17 cellular contexts compared by ENCODE assay signal in the genomic region with DNA sequence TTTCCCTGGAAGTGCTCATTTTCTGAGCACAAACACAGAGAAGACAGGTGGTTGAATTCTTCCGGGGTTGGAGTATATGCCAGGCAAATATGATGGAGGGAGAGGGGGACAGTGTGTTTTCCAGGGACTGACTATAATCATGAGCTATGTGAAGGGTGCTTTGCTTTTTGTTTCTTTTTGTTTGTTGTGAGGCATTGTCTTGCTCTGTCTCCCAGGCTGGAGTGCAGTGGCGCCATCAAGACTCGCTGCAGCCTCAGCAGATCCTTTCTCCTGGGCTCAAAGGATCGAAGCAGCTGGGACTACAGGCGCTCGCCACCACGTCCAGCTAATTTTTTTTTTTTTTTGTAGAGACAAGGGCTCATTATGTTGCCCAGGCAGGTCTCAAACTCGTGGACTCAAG. TPM values are rescaled to one million over a fixed set of nuclear protein-coding genes. Genes with fewer than 3 reads are reported as not detected.
DNase-seq lines count a peak whose midpoint lies in the region; ATAC-seq, FAIRE-seq and TF ChIP-seq lines count a peak whose summit lies in the region.
"Had no signal": no experiment of that assay in that cellular context is flagged by ENCODE, and none has a peak within 500 bp of the region (broad histone marks: within the 10 kb centered on the region; RNA-seq: fewer than 3 reads in every experiment).

No MANE protein-coding gene starts in this region.

- H3K9me3 Mint-ChIP-seq in activated naive CD8-positive, alpha-beta T cell (ENCODE audit: low read depth): peaks cover 3% of the 10 kb centered on the region
- peaks cover 4% of the 10 kb centered on the region for H3K9me3 Mint-ChIP-seq in activated naive CD8-positive, alpha-beta T cell treated with anti-CD3 and anti-CD28 coated beads, Interleukin-2, amount 50 U/mL, for 24 hours
- H3K9me3 Mint-ChIP-seq in Caco-2 (ENCODE audit: unreplicated experiment): peaks cover 6% of the 10 kb centered on the region
- peaks cover 0 to 10% (median 3%) of the 10 kb centered on the region in 11 donors for H3K9me3 Mint-ChIP-seq in naive thymus-derived CD4-positive, alpha-beta T cell

- H2AFZ ChIP-seq in HepG2 (ENCODE audit: low read length): peak overlapping the region; percentile 88

- peak overlapping the region; percentile 26 to 55 (median 36); a peak in 4 of 6 replicates for H3K4me3 ChIP-seq in HepG2 (replicated peaks in 1 of 3; ENCODE audit: insufficient read depth in 1 of 3, low read depth in 2 of 3, low read length in 3 of 3)
- H3K4me3 ChIP-seq in right lobe of liver: no peak overlapping the region
- H3K4me3 ChIP-seq in Caco-2 (ENCODE audit: low read depth, low read length): no peak overlapping the region
- H3K4me3 ChIP-seq in naive thymus-derived CD4-positive, alpha-beta T cell (ENCODE audit: low read length): no peak overlapping the region

- H3K27me3 ChIP-seq in HepG2 (ENCODE audit: control insufficient read depth in 1 of 2, insufficient read depth in 2 of 2, low read length in 2 of 2) (no peaks in the 10 kb centered on the region), right lobe of liver (no peaks in the 10 kb centered on the region), Caco-2 (replicated peaks; ENCODE audit: control insufficient read depth, insufficient read depth, low read length) (no peaks in the 10 kb centered on the region)
- H3K27me3 ChIP-seq in naive thymus-derived CD4-positive, alpha-beta T cell (ENCODE audit: control insufficient read depth in 2 of 2, insufficient read depth in 2 of 2, low read length in 2 of 2): no peaks in the 10 kb centered on the region

- H3K36me3 Mint-ChIP-seq in activated naive CD8-positive, alpha-beta T cell: no peaks in the 10 kb centered on the region
- H3K36me3 Mint-ChIP-seq in activated naive CD8-positive, alpha-beta T cell treated with anti-CD3 and anti-CD28 coated beads, Interleukin-2, amount 50 U/mL, for 24 hours (ENCODE audit: low read depth): peaks cover 2% of the 10 kb centered on the region
- no peaks in the 10 kb centered on the region for H3K36me3 Mint-ChIP-seq in Caco-2 (ENCODE audit: insufficient read depth, unreplicated experiment)
- no peaks in the 10 kb centered on the region for H3K36me3 Mint-ChIP-seq in naive thymus-derived CD4-positive, alpha-beta T cell
- H3K36me3 Mint-ChIP-seq: CD14-positive monocyte; CD8-positive, alpha-beta T cell had no signal

- no peak for FAIRE-seq in HepG2 (lab: Jason Lieb, UNC)

- TF ChIP-seq RAD21 in HepG2 (CRISPR knock-in tag; IDR thresholded peaks at IDR 0.05): no peak

- no peaks in the 10 kb centered on the region for H3K4me1 Mint-ChIP-seq in activated naive CD8-positive, alpha-beta T cell (ENCODE audit: low read depth)
- no peaks in the 10 kb centered on the region for H3K4me1 Mint-ChIP-seq in activated naive CD8-positive, alpha-beta T cell treated with anti-CD3 and anti-CD28 coated beads, Interleukin-2, amount 50 U/mL, for 24 hours
- no peaks in the 10 kb centered on the region for H3K4me1 Mint-ChIP-seq in Caco-2 (ENCODE audit: low read depth, unreplicated experiment)
- H3K4me1 Mint-ChIP-seq in naive thymus-derived CD4-positive, alpha-beta T cell: peaks cover 0 to 5% (median 2%) of the 10 kb centered on the region in 7 donors
- H3K4me1 Mint-ChIP-seq: CD14-positive monocyte had no signal

- POLR2A ChIA-PET in HepG2 (lab: Yijun Ruan, JAX): interaction anchor here (0.8 kb wide), 1 partner anchor 27 kb away, joined by 3 read pairs; no protein-coding TSS in a partner anchor
- POLR2A ChIA-PET in Caco-2 (lab: Charles Lee): no interaction called here
- POLR2A ChIA-PET in naive thymus-derived CD4-positive, alpha-beta T cell (lab: Charles Lee): no interaction called here

- TF ChIP-seq CTCF in HepG2 (CRISPR knock-in tag; IDR thresholded peaks at IDR 0.05) (no peak), right lobe of liver (IDR thresholded peaks at IDR 0.05) (no peak), Caco-2 (IDR thresholded peaks at IDR 0.05; ENCODE audit: insufficient read depth in 1 of 2, low read depth in 1 of 2, low read length in 1 of 2, severe bottlenecking in 1 of 2, unreplicated experiment in 1 of 2) (no peak)

- peak overlapping the region; percentile 26; the same call in 1 of the 2 replicates for H3K9ac ChIP-seq in HepG2 (ENCODE audit: insufficient read depth, low read depth, low read length)

- no peak for ATAC-seq in activated naive CD8-positive, alpha-beta T cell treated with anti-CD3 and anti-CD28 coated beads, Interleukin-2, amount 50 U/mL, for 24 hours
- ATAC-seq in HepG2: peak; percentile 73
- no peak for ATAC-seq in right lobe of liver
- no peak for ATAC-seq in naive thymus-derived CD4-positive, alpha-beta T cell
- ATAC-seq: CD8-positive, alpha-beta T cell had no signal

- H3K27ac Mint-ChIP-seq in activated naive CD8-positive, alpha-beta T cell: peak overlapping the region; percentile 29
- no peak overlapping the region for H3K27ac Mint-ChIP-seq in activated naive CD8-positive, alpha-beta T cell treated with anti-CD3 and anti-CD28 coated beads, Interleukin-2, amount 50 U/mL, for 24 hours
- no peak overlapping the region for H3K27ac Mint-ChIP-seq in Caco-2 (ENCODE audit: unreplicated experiment)
- no peak overlapping the region for H3K27ac Mint-ChIP-seq in naive thymus-derived CD4-positive, alpha-beta T cell
- H3K27ac Mint-ChIP-seq: CD14-positive monocyte; CD8-positive, alpha-beta T cell had no signal

- no peaks in the 10 kb centered on the region for H4K20me1 ChIP-seq in HepG2 (ENCODE audit: insufficient read depth, low read length)

- in situ Hi-C loops in HepG2 (cut with HindIII; ENCODE audit: extremely low pct_ligation_motif_present, low pct_unique_long_range_greater_than_20kb): no loop called here

- TF ChIP-seq POLR2A in HepG2 (IDR thresholded peaks at IDR 0.05; ENCODE audit: insufficient read depth in 1 of 2, low read depth in 2 of 2, low read length in 2 of 2) (no peak), right lobe of liver (IDR thresholded peaks at IDR 0.05) (no peak)

- H3K4me1 ChIP-seq in HepG2 (ENCODE audit: insufficient read depth, low read length): peaks cover 21% of the 10 kb centered on the region
- H3K4me1 ChIP-seq in right lobe of liver: no peaks in the 10 kb centered on the region
- no peaks in the 10 kb centered on the region for H3K4me1 ChIP-seq in Caco-2
- H3K4me1 ChIP-seq in naive thymus-derived CD4-positive, alpha-beta T cell (ENCODE audit: control insufficient read depth in 2 of 2, insufficient read depth in 2 of 2, low read length in 2 of 2): no peaks in the 10 kb centered on the region

- H3K36me3 ChIP-seq in HepG2 (replicated peaks in 1 of 2; ENCODE audit: control insufficient read depth in 1 of 2, insufficient read depth in 2 of 2, low read length in 2 of 2) (no peaks in the 10 kb centered on the region), right lobe of liver (no peaks in the 10 kb centered on the region), Caco-2 (ENCODE audit: control insufficient read depth, insufficient read depth, low read length) (no peaks in the 10 kb centered on the region)
- no peaks in the 10 kb centered on the region for H3K36me3 ChIP-seq in naive thymus-derived CD4-positive, alpha-beta T cell (ENCODE audit: control insufficient read depth in 2 of 3, insufficient read depth in 3 of 3, low read length in 3 of 3)

- H3K79me2 ChIP-seq in HepG2 (ENCODE audit: insufficient read depth, low read length): no peaks in the 10 kb centered on the region

- intact Hi-C loops in HepG2 (cut with micrococcal nuclease; ENCODE audit: unreplicated experiment): no loop called here
- intact Hi-C loops in right lobe of liver (cut with DNase I): no loop called here
- intact Hi-C loops in Caco-2 (cut with micrococcal nuclease; ENCODE audit: unreplicated experiment): no loop called here
- intact Hi-C loops in naive thymus-derived CD4-positive, alpha-beta T cell (cut with micrococcal nuclease): no loop called here

- 5% methylated on average over 8 of the region's 8 CpGs for WGBS in HepG2 (ENCODE audit: low lambda C conversion rate)
- WGBS in right lobe of liver (ENCODE audit: insufficient coverage, low coverage, low lambda C conversion rate, missing lambda C conversion rate): 89% methylated on average over 6 of the region's 8 CpGs

- BruUV-seq in HepG2 (replicated peaks; lab: Mats Ljungman, UMichigan): no TSS peak
- BruUV-seq in Caco-2 (replicated peaks; lab: Mats Ljungman, UMichigan): no TSS peak

- no peak overlapping the region for H3K4me3 Mint-ChIP-seq in activated naive CD8-positive, alpha-beta T cell
- no peak overlapping the region for H3K4me3 Mint-ChIP-seq in activated naive CD8-positive, alpha-beta T cell treated with anti-CD3 and anti-CD28 coated beads, Interleukin-2, amount 50 U/mL, for 24 hours
- no peak overlapping the region for H3K4me3 Mint-ChIP-seq in Caco-2 (ENCODE audit: unreplicated experiment)
- no peak overlapping the region for H3K4me3 Mint-ChIP-seq in naive thymus-derived CD4-positive, alpha-beta T cell
- H3K4me3 Mint-ChIP-seq: CD14-positive monocyte; CD8-positive, alpha-beta T cell had no signal

- TF ChIP-seq EP300 in HepG2 (IDR thresholded peaks at IDR 0.05; ENCODE audit: low read depth in 2 of 2, low read length in 2 of 2): no peak
- no peak for TF ChIP-seq EP300 in HepG2 (CRISPR knock-in tag; IDR thresholded peaks at IDR 0.05; ENCODE audit: borderline replicate concordance)

- H3K27ac ChIP-seq in HepG2 (ENCODE audit: extremely low read length, insufficient read depth, low read length): no peak overlapping the region
- no peak overlapping the region for H3K27ac ChIP-seq in right lobe of liver
- H3K27ac ChIP-seq in naive thymus-derived CD4-positive, alpha-beta T cell (ENCODE audit: low read depth, low read length): no peak overlapping the region
- H3K27ac ChIP-seq: 22Rv1, HL-60 had no signal

- H3K9me3 ChIP-seq in HepG2 (ENCODE audit: low read length) (no peaks in the 10 kb centered on the region), right lobe of liver (no peaks in the 10 kb centered on the region), Caco-2 (peaks cover 3% of the 10 kb centered on the region; the same call in 1 of the 2 replicates)
- no peaks in the 10 kb centered on the region for H3K9me3 ChIP-seq in naive thymus-derived CD4-positive, alpha-beta T cell (ENCODE audit: control insufficient read depth in 2 of 3, low read length in 3 of 3)

- DNase-seq in DMS53 (lab: John Stamatoyannopoulos, UW) (peak; percentile 16), DMS53 treated with DMSO at 0.1 percent for 48 hours (lab: John Stamatoyannopoulos, UW; ENCODE audit: unreplicated experiment) (no peak), HepG2 (ENCODE audit: low spot score) (no peak), right lobe of liver (no peak), Caco-2 (no peak)
- no peak for DNase-seq in activated naive CD8-positive, alpha-beta T cell treated with anti-CD3 and anti-CD28 coated beads, Interleukin-2, amount 50 U/mL, for 24 hours
- no peak for DNase-seq in naive thymus-derived CD4-positive, alpha-beta T cell
- DNase-seq: CD8-positive, alpha-beta T cell; COR-L47; H7 had no signal

- H3K27me3 Mint-ChIP-seq in activated naive CD8-positive, alpha-beta T cell: peaks cover 8% of the 10 kb centered on the region
- H3K27me3 Mint-ChIP-seq in activated naive CD8-positive, alpha-beta T cell treated with anti-CD3 and anti-CD28 coated beads, Interleukin-2, amount 50 U/mL, for 24 hours: peaks cover 19% of the 10 kb centered on the region
- no peaks in the 10 kb centered on the region for H3K27me3 Mint-ChIP-seq in Caco-2 (ENCODE audit: insufficient read depth, unreplicated experiment)
- H3K27me3 Mint-ChIP-seq in naive thymus-derived CD4-positive, alpha-beta T cell: peaks cover 5 to 41% (median 20%) of the 10 kb centered on the region in 5 donors

- H3K4me2 ChIP-seq in HepG2 (ENCODE audit: low read depth, low read length): peak overlapping the region; percentile 69

- CTCF ChIA-PET in HepG2 (lab: Yijun Ruan, JAX; ENCODE audit: low intra/inter-chr PET ratio, low total read pairs): no interaction called here
- CTCF ChIA-PET in Caco-2 (lab: Charles Lee): no interaction called here
- CTCF ChIA-PET in naive thymus-derived CD4-positive, alpha-beta T cell (lab: Charles Lee): no interaction called here

RNA-seq across cellular contexts. Expression of a gene that starts 47.3 kb away (rescaled TPM):
- 8.1 and 17.3 TPM in 2 replicates for total RNA-seq in HepG2 (2016; rRNA removed; fragmentation: Illumina TruSeq; extraction: Trizol)
- total RNA-seq in HepG2 (2016; cell fraction: cytosol; rRNA removed; fragmentation: Illumina TruSeq; extraction: Trizol; ENCODE audit: low read depth): 5.6 and 6.4 TPM in 2 replicates
- 8.1 and 16.7 TPM in 2 replicates for total RNA-seq in HepG2 (2016; cell fraction: insoluble cytoplasmic fraction; rRNA removed; fragmentation: Illumina TruSeq; extraction: Trizol)
- total RNA-seq in HepG2 (2016; cell fraction: membrane; rRNA removed; fragmentation: Illumina TruSeq; extraction: Trizol): 8.1 and 10.4 TPM in 2 replicates
- total RNA-seq in HepG2 (2016; cell fraction: nucleus; rRNA removed; fragmentation: Illumina TruSeq; extraction: Trizol): 10.6 and 16.3 TPM in 2 replicates
- 35.1 and 42.1 TPM in 2 replicates for polyA plus RNA-seq in HepG2 (2011; rRNA removed)
- 39.2 and 44.8 TPM in 2 replicates for polyA plus RNA-seq in HepG2 (2011; cell fraction: cytosol; rRNA removed)
- 18.8 and 22.4 TPM in 2 replicates for polyA plus RNA-seq in HepG2 (2011; cell fraction: nucleus; rRNA removed)
- polyA plus RNA-seq in HepG2 (2012): 30.8 and 36.0 TPM in 2 replicates
- 5.5 and 6.0 TPM in 2 replicates for polyA plus RNA-seq in HepG2 (2016; cell fraction: cytosol; fragmentation: Illumina TruSeq; extraction: Trizol; ENCODE audit: low read depth)
- 8.5 and 9.4 TPM in 2 replicates for polyA plus RNA-seq in HepG2 (2016; cell fraction: insoluble cytoplasmic fraction; fragmentation: Illumina TruSeq; extraction: Trizol; ENCODE audit: low read depth)
- polyA plus RNA-seq in HepG2 (2016; cell fraction: membrane; fragmentation: Illumina TruSeq; extraction: Trizol; ENCODE audit: low read depth): 8.9 and 9.1 TPM in 2 replicates
- polyA plus RNA-seq in HepG2 (2016; cell fraction: nucleus; fragmentation: Illumina TruSeq; extraction: Trizol; ENCODE audit: insufficient read depth, low read depth): 16.1 and 19.4 TPM in 2 replicates
- 35.9 TPM in 1 of 2 replicates, not detected in the other for polyA minus RNA-seq in HepG2 (2011; rRNA and poly(A)+ RNA removed; ENCODE audit: low replicate concordance)
- 11.8 and 13.2 TPM in 2 replicates for polyA minus RNA-seq in HepG2 (2011; cell fraction: cytosol; rRNA and poly(A)+ RNA removed)
- 9.0 and 12.1 TPM in 2 replicates for polyA minus RNA-seq in HepG2 (2011; cell fraction: nucleus; rRNA and poly(A)+ RNA removed)
- 10 to 100 TPM; 20.7 to 76.6 (median 54.4) TPM for total RNA-seq in right lobe of liver
- 24.3 and 24.9 TPM in 2 replicates for total RNA-seq in Caco-2 (2022)
- total RNA-seq in naive thymus-derived CD4-positive, alpha-beta T cell: not detected
- not detected for polyA plus RNA-seq in naive thymus-derived CD4-positive, alpha-beta T cell
- total RNA-seq: A673; CD8-positive, alpha-beta T cell; Daoy; H7 had no signal
- polyA plus RNA-seq: BJ, CD14-positive monocyte had no signal

RNA-seq across cellular contexts. Expression of a gene that starts 56.9 kb away (rescaled TPM):
- total RNA-seq in HepG2 (2016; rRNA removed; fragmentation: Illumina TruSeq; extraction: Trizol) (46.9 and 69.3 TPM in 2 replicates), right lobe of liver (10 to 100 TPM; 37.1 to 82.0 (median 54.1) TPM), Caco-2 (2022) (54.4 and 59.0 TPM in 2 replicates)
- total RNA-seq in HepG2 (2016; cell fraction: cytosol; rRNA removed; fragmentation: Illumina TruSeq; extraction: Trizol; ENCODE audit: low read depth): 5.5 and 7.0 TPM in 2 replicates
- 46.1 and 69.2 TPM in 2 replicates for total RNA-seq in HepG2 (2016; cell fraction: insoluble cytoplasmic fraction; rRNA removed; fragmentation: Illumina TruSeq; extraction: Trizol)
- total RNA-seq in HepG2 (2016; cell fraction: membrane; rRNA removed; fragmentation: Illumina TruSeq; extraction: Trizol): 19.6 and 23.2 TPM in 2 replicates
- 69.4 and 73.7 TPM in 2 replicates for total RNA-seq in HepG2 (2016; cell fraction: nucleus; rRNA removed; fragmentation: Illumina TruSeq; extraction: Trizol)
- polyA plus RNA-seq in HepG2 (2011; rRNA removed): 56.8 and 61.3 TPM in 2 replicates
- 37.8 and 56.8 TPM in 2 replicates for polyA plus RNA-seq in HepG2 (2011; cell fraction: cytosol; rRNA removed)
- polyA plus RNA-seq in HepG2 (2011; cell fraction: nucleus; rRNA removed): 18.0 and 23.0 TPM in 2 replicates
- polyA plus RNA-seq in HepG2 (2012): 99.8 and 100 TPM in 2 replicates
- 5.5 and 6.1 TPM in 2 replicates for polyA plus RNA-seq in HepG2 (2016; cell fraction: cytosol; fragmentation: Illumina TruSeq; extraction: Trizol; ENCODE audit: low read depth)
- polyA plus RNA-seq in HepG2 (2016; cell fraction: insoluble cytoplasmic fraction; fragmentation: Illumina TruSeq; extraction: Trizol; ENCODE audit: low read depth): 41.5 and 42.1 TPM in 2 replicates
- 12.8 and 13.4 TPM in 2 replicates for polyA plus RNA-seq in HepG2 (2016; cell fraction: membrane; fragmentation: Illumina TruSeq; extraction: Trizol; ENCODE audit: low read depth)
- 61.4 and 69.1 TPM in 2 replicates for polyA plus RNA-seq in HepG2 (2016; cell fraction: nucleus; fragmentation: Illumina TruSeq; extraction: Trizol; ENCODE audit: insufficient read depth, low read depth)
- polyA minus RNA-seq in HepG2 (2011; rRNA and poly(A)+ RNA removed; ENCODE audit: low replicate concordance): 18.3 and 32.9 TPM in 2 replicates
- polyA minus RNA-seq in HepG2 (2011; cell fraction: cytosol; rRNA and poly(A)+ RNA removed): 32.7 and 42.3 TPM in 2 replicates
- polyA minus RNA-seq in HepG2 (2011; cell fraction: nucleus; rRNA and poly(A)+ RNA removed): 15.5 and 28.8 TPM in 2 replicates
- 10 to 100 TPM in 3 of 5 experiments, 1 to 10 TPM in 2; 3.9 to 17.0 (median 12.4) TPM for total RNA-seq in naive thymus-derived CD4-positive, alpha-beta T cell
- 10 to 100 TPM; 11.3 to 19.3 TPM for polyA plus RNA-seq in naive thymus-derived CD4-positive, alpha-beta T cell

Comparison
In these comparisons a context has a peak if more than half of its experiments do, and no peak if none do; other contexts are left out.
1. H3K4me3 ChIP-seq: peak in HepG2 (3 of 3); none in right lobe of liver (0 of 3), Caco-2 (single experiment) and naive thymus-derived CD4-positive, alpha-beta T cell (single experiment).
2. RNA of a gene that starts 47.3 kb away (total RNA-seq): 20.7 to 76.6 TPM in right lobe of liver, 24.3 to 24.9 TPM in Caco-2 and 5.6 to 17.3 TPM in HepG2; not detected in naive thymus-derived CD4-positive, alpha-beta T cell; every median in the first group is over 4 times any median in the second.